15 cellular contexts compared by ENCODE assay signal in genomic region chr10:93030409-93030808, GRCh38. TPM values are rescaled to one million over a fixed set of nuclear protein-coding genes. Genes with fewer than 3 reads are reported as not detected.
DNase-seq lines count a peak whose midpoint lies in the region; ATAC-seq, FAIRE-seq and TF ChIP-seq lines count a peak whose summit lies in the region.
"Had no signal": no experiment of that assay in that cellular context is flagged by ENCODE, and none has a peak within 500 bp of the region (broad histone marks: within the 10 kb centered on the region; RNA-seq: fewer than 3 reads in every experiment).

No MANE protein-coding gene starts in this region.

- H3K27ac ChIP-seq in trophoblast cell (ENCODE audit: low read depth, low read length): peak overlapping the region; percentile 14
- H3K27ac ChIP-seq in right cardiac atrium (ENCODE audit: low read length): no peak overlapping the region
- H3K27ac ChIP-seq: VCaP had no signal

- no peak overlapping the region for H4K8ac ChIP-seq in trophoblast cell (ENCODE audit: low read depth, low read length)

- H3K27me3 ChIP-seq in trophoblast cell (ENCODE audit: insufficient read depth, low read length) (no peaks in the 10 kb centered on the region), right cardiac atrium (ENCODE audit: control insufficient read depth, insufficient read depth) (no peaks in the 10 kb centered on the region)

- H3K4me2 ChIP-seq in trophoblast cell (ENCODE audit: low read length): no peak overlapping the region

- TF ChIP-seq POLR2A in lower leg skin (IDR thresholded peaks at IDR 0.05): no peak

- H2BK12ac ChIP-seq in trophoblast cell (ENCODE audit: low read length): no peak overlapping the region

- peak overlapping the region; percentile 84 for H2BK5ac ChIP-seq in trophoblast cell (ENCODE audit: low read depth, low read length, poor library complexity)

- no peaks in the 10 kb centered on the region for H3K9me3 Mint-ChIP-seq in activated T-cell treated with anti-CD3 and anti-CD28 coated beads, Interleukin-2, amount 50 U/mL, for 4 hours
- H3K9me3 Mint-ChIP-seq: activated T-helper 17 cell treated with anti-CD3 and anti-CD28 coated beads, Interleukin-2, amount 50 U/mL, for 72 hours; immature natural killer cell had no signal

- peak; percentile 50 for DNase-seq in RCC 7860 (ENCODE audit: low spot score)
- DNase-seq in epithelial cell of proximal tubule (ENCODE audit: low read depth): peak; percentile 32
- DNase-seq in trophoblast cell: peak; percentile 39 to 87
- DNase-seq in right cardiac atrium: no peak
- no peak for DNase-seq in T-helper 9 cell
- no peak for DNase-seq in activated T-cell treated with anti-CD3 and anti-CD28 coated beads, Interleukin-2, amount 50 U/mL, for 4 hours
- no peak for DNase-seq in lower leg skin (ENCODE audit: low spot score in 2 of 2)
- DNase-seq: DMS153; effector CD4-positive, alpha-beta T cell; immature natural killer cell; NCI-H1436 treated with DMSO at 0.1 percent for 48 hours; nucleus accumbens had no signal

- peaks cover 4% of the 10 kb centered on the region for H3K79me1 ChIP-seq in trophoblast cell (ENCODE audit: low read length)

- H2BK120ac ChIP-seq in trophoblast cell (ENCODE audit: insufficient read depth, low read length, poor library complexity): peak overlapping the region; percentile 91

- H3K4ac ChIP-seq in trophoblast cell (ENCODE audit: low read depth, low read length): no peak overlapping the region

- FAIRE-seq in G401.6 (lab: Jason Lieb, UNC) (peak; percentile 40), RCC 7860 (lab: Jason Lieb, UNC) (peak; percentile 83)

- H3K4me1 Mint-ChIP-seq in activated T-cell treated with anti-CD3 and anti-CD28 coated beads, Interleukin-2, amount 50 U/mL, for 4 hours (ENCODE audit: low read depth): no peaks in the 10 kb centered on the region
- H3K4me1 Mint-ChIP-seq: activated T-helper 17 cell treated with anti-CD3 and anti-CD28 coated beads, Interleukin-2, amount 50 U/mL, for 72 hours; immature natural killer cell had no signal

- H3K27me3 Mint-ChIP-seq in activated T-cell treated with anti-CD3 and anti-CD28 coated beads, Interleukin-2, amount 50 U/mL, for 4 hours (ENCODE audit: low read depth): no peaks in the 10 kb centered on the region
- H3K27me3 Mint-ChIP-seq: activated T-helper 17 cell treated with anti-CD3 and anti-CD28 coated beads, Interleukin-2, amount 50 U/mL, for 72 hours had no signal

- no peak overlapping the region for H3K4me3 ChIP-seq in epithelial cell of proximal tubule (ENCODE audit: low read depth, low read length)
- no peak overlapping the region for H3K4me3 ChIP-seq in trophoblast cell (ENCODE audit: low read depth, low read length)
- no peak overlapping the region for H3K4me3 ChIP-seq in right cardiac atrium (ENCODE audit: low read length)
- no peak overlapping the region for H3K4me3 ChIP-seq in lower leg skin (ENCODE audit: low read depth, poor library complexity, severe bottlenecking)

- peak overlapping the region; percentile 80 for H4K91ac ChIP-seq in trophoblast cell (ENCODE audit: low read depth, low read length)

- H3K23ac ChIP-seq in trophoblast cell (ENCODE audit: low read length): no peak overlapping the region

- H3K4me1 ChIP-seq in trophoblast cell (ENCODE audit: control insufficient read depth in 1 of 2, insufficient read depth in 2 of 2, low read length in 2 of 2) (peaks cover 3 to 8% of the 10 kb centered on the region in 2 experiments), right cardiac atrium (ENCODE audit: control insufficient read depth, insufficient read depth, low read length) (peaks cover 2% of the 10 kb centered on the region)

- TF ChIP-seq CTCF in epithelial cell of proximal tubule (conservative IDR thresholded peaks at IDR 0.05; ENCODE audit: low read depth, low read length) (no peak), lower leg skin (IDR thresholded peaks at IDR 0.05) (no peak)

- H3K79me2 ChIP-seq in trophoblast cell (ENCODE audit: control insufficient read depth, insufficient read depth, low read length, poor library complexity): no peaks in the 10 kb centered on the region

- H3K4me3 Mint-ChIP-seq in activated T-cell treated with anti-CD3 and anti-CD28 coated beads, Interleukin-2, amount 50 U/mL, for 4 hours: no peak overlapping the region
- H3K4me3 Mint-ChIP-seq: activated T-helper 17 cell treated with anti-CD3 and anti-CD28 coated beads, Interleukin-2, amount 50 U/mL, for 72 hours; immature natural killer cell had no signal

- no peak overlapping the region for H2AFZ ChIP-seq in trophoblast cell (ENCODE audit: insufficient read depth, low read length, poor library complexity)

- peaks cover 21% of the 10 kb centered on the region for H3K36me3 Mint-ChIP-seq in activated T-cell treated with anti-CD3 and anti-CD28 coated beads, Interleukin-2, amount 50 U/mL, for 4 hours (ENCODE audit: insufficient read depth)

- H4K12ac ChIP-seq in trophoblast cell (ENCODE audit: low read depth, low read length): no peak overlapping the region

- no peak overlapping the region for H3K18ac ChIP-seq in trophoblast cell (ENCODE audit: low read length)

- H3K14ac ChIP-seq in trophoblast cell (ENCODE audit: low read length): no peak overlapping the region

- intact Hi-C loops in right cardiac atrium (cut with DNase I) (no loop called here), lower leg skin (cut with DNase I; ENCODE audit: low total_unique reads) (no loop called here)

- H3K9me3 ChIP-seq in trophoblast cell (ENCODE audit: insufficient read depth, low read depth, low read length) (peaks cover 4% of the 10 kb centered on the region), right cardiac atrium (ENCODE audit: control insufficient read depth, low read length) (no peaks in the 10 kb centered on the region)

- no peak overlapping the region for H2AK5ac ChIP-seq in trophoblast cell (ENCODE audit: low read length)

- no peaks in the 10 kb centered on the region for H3K36me3 ChIP-seq in trophoblast cell (ENCODE audit: control insufficient read depth in 1 of 2, insufficient read depth in 2 of 2, low read length in 2 of 2)

- ATAC-seq in right cardiac atrium: no peak
- no peak for ATAC-seq in activated T-cell treated with anti-CD3 and anti-CD28 coated beads, Interleukin-2, amount 50 U/mL, for 4 hours
- ATAC-seq: activated T-helper 17 cell treated with anti-CD3 and anti-CD28 coated beads, Interleukin-2, amount 50 U/mL, for 72 hours had no signal

- no peak overlapping the region for H3K9ac ChIP-seq in trophoblast cell (ENCODE audit: low read length)

RNA-seq across cellular contexts. Expression of gene CYP26C1, which starts 30.2 kb away (rescaled TPM):
- total RNA-seq in epithelial cell of proximal tubule: 0.06 and 0.43 TPM in 2 replicates
- 0.04 and 0.08 TPM in 2 replicates for polyA plus RNA-seq in trophoblast cell (2013)
- under 1 TPM in 1 of 4 donors, not detected in 3; 0.09 TPM for total RNA-seq in right cardiac atrium
- polyA plus RNA-seq in right cardiac atrium: 0.02 TPM
- total RNA-seq in activated T-cell treated with anti-CD3 and anti-CD28 coated beads, Interleukin-2, amount 50 U/mL, for 4 hours: under 1 TPM in 2 of 3 donors, not detected in 1; 0.05 to 0.13 TPM
- not detected for total RNA-seq in lower leg skin
- total RNA-seq: activated T-helper 17 cell treated with anti-CD3 and anti-CD28 coated beads, Interleukin-2, amount 50 U/mL, for 72 hours had no signal

RNA-seq across cellular contexts. Expression of gene CYP26A1, which starts 43.3 kb away (rescaled TPM):
- total RNA-seq in epithelial cell of proximal tubule: not detected in 2 replicates
- polyA plus RNA-seq in trophoblast cell (2013): 13.5 and 17.5 TPM in 2 replicates
- total RNA-seq in right cardiac atrium: not detected
- polyA plus RNA-seq in right cardiac atrium: not detected
- total RNA-seq in activated T-cell treated with anti-CD3 and anti-CD28 coated beads, Interleukin-2, amount 50 U/mL, for 4 hours: not detected
- under 1 TPM in 2 of 4 donors, not detected in 2; 0.10 to 0.32 TPM for total RNA-seq in lower leg skin
- polyA plus RNA-seq: immature natural killer cell had no signal

Comparison
In these comparisons a context has a peak if more than half of its experiments do, and no peak if none do; other contexts are left out.
1. DNase-seq: peak in RCC 7860 (single experiment), epithelial cell of proximal tubule (single experiment) and trophoblast cell (2 of 2); none in right cardiac atrium (0 of 3), T-helper 9 cell (single experiment), activated T-cell treated with anti-CD3 and anti-CD28 coated beads, Interleukin-2, amount 50 U/mL, for 4 hours (single experiment) and lower leg skin (0 of 2).